1 cellular context compared by ENCODE assay signal in genomic region chr15:78313383-78313782, GRCh38.
TF ChIP-seq lines count a peak whose summit lies in the region.

No MANE protein-coding gene starts in this region.

TF ChIP-seq in H1, 55 proteins besides CTCF, POLR2A, EP300 and RAD21 (continued from another document):
- TF ChIP-seq EZH2 (IDR thresholded peaks at IDR 0.05; ENCODE audit: low read depth, low read length, severe bottlenecking) (no peak), BACH1 (IDR thresholded peaks at IDR 0.05; ENCODE audit: low read length) (no peak), RXRA (IDR thresholded peaks at IDR 0.05; ENCODE audit: insufficient read depth, low read depth, low read length) (no peak), GABPA (IDR thresholded peaks at IDR 0.05; ENCODE audit: borderline replicate concordance, insufficient read depth, low read length) (no peak), CTBP2 (IDR thresholded peaks at IDR 0.05; ENCODE audit: borderline replicate concordance, insufficient read depth, insufficient read length, low read length) (no peak), HDAC2 (IDR thresholded peaks at IDR 0.05; ENCODE audit: borderline replicate concordance in 1 of 2, low read depth in 2 of 2, low read length in 2 of 2) (no peak), YY1 (IDR thresholded peaks at IDR 0.05; ENCODE audit: low read depth, low read length) (no peak)
